Comparison of ENCODE assay signal across 10 cellular contexts in the genomic region with DNA sequence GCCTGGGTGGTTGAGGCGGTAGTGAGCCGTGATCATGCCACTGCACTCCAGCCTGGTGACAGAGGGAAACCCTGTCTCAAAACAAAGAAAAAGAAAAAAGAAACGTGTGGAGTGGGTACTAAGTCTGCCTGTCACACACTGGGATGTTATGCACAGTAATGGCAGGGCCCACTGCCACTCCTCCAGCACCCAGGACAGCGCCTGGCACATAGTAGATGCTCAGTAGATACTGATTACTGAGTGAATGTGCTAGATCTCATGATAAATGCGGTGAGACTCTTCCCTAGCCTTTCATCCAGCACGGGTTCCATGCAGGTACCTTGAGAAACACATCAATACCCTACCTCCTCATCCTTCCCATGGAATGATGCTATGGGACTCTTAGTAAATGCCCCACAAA.
DNase-seq lines count a peak whose midpoint lies in the region; TF ChIP-seq lines count a peak whose summit lies in the region.
"Had no signal": no experiment of that assay in that cellular context is flagged by ENCODE, and none has a peak within 500 bp of the region (broad histone marks: within the 10 kb centered on the region; RNA-seq: fewer than 3 reads in every experiment).

No MANE protein-coding gene starts in this region.

- H3K4me3 ChIP-seq in CD4-positive, alpha-beta memory T cell (ENCODE audit: low read length in 2 of 2), result no peak overlapping the region
- no peak overlapping the region for H3K4me3 ChIP-seq in MG63
- no peak overlapping the region for H3K4me3 ChIP-seq in liver (ENCODE audit: low read depth in 1 of 3, low read length in 3 of 3)
- H3K4me3 ChIP-seq: thoracic aorta had no signal

- H3K36me3 ChIP-seq in CD4-positive, alpha-beta memory T cell (ENCODE audit: insufficient read depth, low read length), result no peaks in the 10 kb centered on the region
- H3K36me3 ChIP-seq in MG63, result no peaks in the 10 kb centered on the region
- no peaks in the 10 kb centered on the region for H3K36me3 ChIP-seq in liver (ENCODE audit: control insufficient read depth in 4 of 4, insufficient read depth in 3 of 4, low read depth in 1 of 4, low read length in 3 of 4)
- H3K36me3 ChIP-seq: thoracic aorta had no signal

- H3K27me3 Mint-ChIP-seq in CD4-positive, alpha-beta memory T cell, result peaks cover 75% of the 10 kb centered on the region in 2 donors

- CTCF ChIA-PET in CD4-positive, alpha-beta memory T cell (lab: Charles Lee; ENCODE audit: partially characterized antibody), result no interaction called here

- 87% methylated on average over 6 of the region's 6 CpGs for WGBS in liver

- H3K9me3 Mint-ChIP-seq in CD4-positive, alpha-beta memory T cell, result peaks cover 0 to 3% (median 0%) of the 10 kb centered on the region in 8 donors

- H3K27me3 ChIP-seq in CD4-positive, alpha-beta memory T cell (ENCODE audit: insufficient read depth, low read length), result peaks cover 46% of the 10 kb centered on the region
- H3K27me3 ChIP-seq in MG63 (no peaks in the 10 kb centered on the region), liver (ENCODE audit: control insufficient read depth in 4 of 4, insufficient read depth in 4 of 4, low read length in 3 of 4) (no peaks in the 10 kb centered on the region)

- H3K4me3 Mint-ChIP-seq in CD4-positive, alpha-beta memory T cell, result peak overlapping the region in 4 of 8 donors; percentile 2 to 85 (median 38)

- no peak for TF ChIP-seq RAD21 in liver (IDR thresholded peaks at IDR 0.05)

- POLR2A ChIA-PET in CD4-positive, alpha-beta memory T cell (lab: Charles Lee; ENCODE audit: partially characterized antibody), result interaction anchor here (1.2 kb wide), 1 partner anchor 55 kb away, joined by 3 read pairs; no protein-coding TSS in a partner anchor

- H3K27ac Mint-ChIP-seq in CD4-positive, alpha-beta memory T cell, result peak overlapping the region in 6 of 7 donors; percentile 13 to 94 (median 56)

- no peaks in the 10 kb centered on the region for H3K9me3 ChIP-seq in CD4-positive, alpha-beta memory T cell (ENCODE audit: control insufficient read depth in 1 of 2, low read length in 2 of 2)
- H3K9me3 ChIP-seq in MG63, result no peaks in the 10 kb centered on the region
- H3K9me3 ChIP-seq in liver (ENCODE audit: control insufficient read depth in 4 of 4, low read length in 3 of 4), result no peaks in the 10 kb centered on the region
- H3K9me3 ChIP-seq: thoracic aorta had no signal

- H3K4me1 Mint-ChIP-seq in CD4-positive, alpha-beta memory T cell, result peaks cover 14 to 41% (median 16%) of the 10 kb centered on the region in 4 donors

- peak in 2 of 5 donors; percentile 45 to 54 for DNase-seq in CD4-positive, alpha-beta memory T cell
- peak; percentile 47 for DNase-seq in MG63
- DNase-seq in activated CD8-positive, alpha-beta memory T cell treated with anti-CD3 and anti-CD28 coated beads, Interleukin-2, amount 50 U/mL, for 4 hours, result peak; percentile 31
- no peak for DNase-seq in RKO (ENCODE audit: low spot score)
- no peak for DNase-seq in C1 segment of cervical spinal cord (lab: John Stamatoyannopoulos, UW)
- DNase-seq in NOMO-1 treated with dmso at 0.1 percent for 144 hours (lab: John Stamatoyannopoulos, UW; ENCODE audit: unreplicated experiment), result no peak
- DNase-seq in NCI-H1048 (lab: John Stamatoyannopoulos, UW), result no peak
- DNase-seq: HCEC 1CT had no signal

- intact Hi-C loops in CD4-positive, alpha-beta memory T cell (cut with micrococcal nuclease), result no loop called here

- H3K4me1 ChIP-seq in CD4-positive, alpha-beta memory T cell (ENCODE audit: insufficient read depth, low read length), result peaks cover 15% of the 10 kb centered on the region
- no peaks in the 10 kb centered on the region for H3K4me1 ChIP-seq in liver (ENCODE audit: control insufficient read depth in 4 of 4, insufficient read depth in 4 of 4, low read length in 3 of 4)

- H3K9ac ChIP-seq in liver (ENCODE audit: low read depth in 1 of 2, low read length in 2 of 2), result no peak overlapping the region

- no peak for TF ChIP-seq CTCF in liver (IDR thresholded peaks at IDR 0.05; ENCODE audit: low read depth, low read length, missing input control)

- H3K27ac ChIP-seq in CD4-positive, alpha-beta memory T cell (ENCODE audit: low read depth, low read length), result no peak overlapping the region
- no peak overlapping the region for H3K27ac ChIP-seq in liver (ENCODE audit: low read depth in 1 of 2, low read length in 2 of 2)
- H3K27ac ChIP-seq: thoracic aorta had no signal

- H3K36me3 Mint-ChIP-seq in CD4-positive, alpha-beta memory T cell, result no peaks in the 10 kb centered on the region

TF ChIP-seq in liver, 16 proteins besides CTCF, POLR2A, EP300 and RAD21:
- TF ChIP-seq REST (IDR thresholded peaks at IDR 0.05), result peak; percentile 34
- no peak for TF ChIP-seq TAF1 (conservative IDR thresholded peaks at IDR 0.05)
- TF ChIP-seq SP1 (IDR thresholded peaks at IDR 0.05), result no peak
- no peak for TF ChIP-seq GABPA (IDR thresholded peaks at IDR 0.05 in 1 of 2, conservative IDR thresholded peaks at IDR 0.05 in 1 of 2)
- TF ChIP-seq HNF4A (conservative IDR thresholded peaks at IDR 0.05), result no peak

Comparison
In these comparisons a context has a peak if more than half of its experiments do, and no peak if none do; other contexts are left out.
1. DNase-seq: peak in MG63 (single experiment) and activated CD8-positive, alpha-beta memory T cell treated with anti-CD3 and anti-CD28 coated beads, Interleukin-2, amount 50 U/mL, for 4 hours (single experiment); none in RKO (single experiment), C1 segment of cervical spinal cord (0 of 14), NOMO-1 treated with dmso at 0.1 percent for 144 hours (single experiment) and NCI-H1048 (single experiment).